ENCODE assay signal across 36 cellular contexts in the genomic region with DNA sequence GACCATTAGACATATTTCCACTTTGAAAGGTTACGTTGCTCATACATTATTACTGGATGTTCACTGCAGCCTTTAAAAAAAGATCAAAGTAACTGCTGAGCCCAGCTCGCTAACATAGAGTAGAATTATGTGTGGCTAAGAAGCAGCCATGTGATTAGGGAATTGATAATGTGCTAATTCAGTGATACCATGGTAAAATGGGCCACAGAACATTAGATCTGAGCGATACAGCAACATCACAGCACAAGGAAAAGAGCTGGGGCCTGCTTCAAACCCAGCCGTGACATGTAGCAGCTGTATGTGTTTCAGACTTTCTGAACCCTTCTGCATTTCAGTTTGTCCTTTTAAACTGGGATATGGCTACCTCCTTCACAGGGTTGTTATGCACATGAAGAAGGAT.
"Had no signal": no experiment of that assay in that cellular context is flagged by ENCODE, and none has a peak within 500 bp of the region (broad histone marks: within the 10 kb centered on the region; RNA-seq: fewer than 3 reads in every experiment).

No MANE protein-coding gene starts in this region.

- H3K36me3 Mint-ChIP-seq: activated CD8-positive, alpha-beta memory T cell treated with anti-CD3 and anti-CD28 coated beads, Interleukin-2, amount 10 ng/mL, durations not matched to agents 7 days and 5 days; activated naive CD4-positive, alpha-beta T cell treated with anti-CD3 and anti-CD28 coated beads, Interleukin-2, amount 50 U/mL, for 24 hours; activated naive CD8-positive, alpha-beta T cell treated with anti-CD3 and anti-CD28 coated beads, Interleukin-2, amount 10 ng/mL, durations not matched to agents 7 days and 5 days had no signal

- DNase-seq: activated B cell treated with CpG ODN at 0.5 μM for 24 hours; activated CD4-positive, alpha-beta memory T cell treated with anti-CD3 and anti-CD28 coated beads, Interleukin-2, amount 10 ng/mL, durations not matched to agents 7 days and 5 days; activated CD4-positive, alpha-beta T cell treated with anti-CD3 and anti-CD28 coated beads for 4 hours; activated CD4-positive, alpha-beta T cell treated with anti-CD3 and anti-CD28 coated beads, Interleukin-2, amount 50 U/mL, for 1 hour; activated CD4-positive, CD25-positive, alpha-beta regulatory T cell treated with anti-CD3 and anti-CD28 coated beads, Interleukin-2, amount 50 U/mL, for 72 hours; activated CD8-positive, alpha-beta memory T cell treated with anti-CD3 and anti-CD28 coated beads for 24 hours; activated CD8-positive, alpha-beta memory T cell treated with anti-CD3 and anti-CD28 coated beads, Interleukin-2, amount 10 ng/mL, durations not matched to agents 7 days and 5 days; activated CD8-positive, alpha-beta memory T cell treated with anti-CD3 and anti-CD28 coated beads, Interleukin-2, amount 50 U/mL, for 48 hours; activated gamma-delta T cell; activated naive CD4-positive, alpha-beta T cell treated with Interleukin-2 at 50 U/mL for 16 hours; activated naive CD8-positive, alpha-beta T cell treated with anti-CD3 and anti-CD28 coated beads, Interleukin-2, amount 10 ng/mL, durations not matched to agents 7 days and 5 days; activated T-cell treated with anti-CD3 and anti-CD28 coated beads, Interleukin-2, amount 50 U/mL, for 72 hours; amygdala; MG63; NCI-H1048; NCI-H1436 treated with DMSO at 0.1 percent for 48 hours; NCI-H1694 treated with DMSO at 0.1 percent for 48 hours; NCI-H2029; NCI-H345; NCI-H524 treated with DMSO at 0.1 percent for 48 hours; NK-92 treated with Interleukin-12 subunit alpha and Interleukin-12 subunit beta, amount 100 ng/mL, for 24 hours; PC-3; Peyer's patch; RPMI8226; SHP77 treated with DMSO at 0.1 percent for 48 hours; SW 1271; T-helper 1 cell; T-helper 2 cell; T-helper 9 cell had no signal

- H3K4me1 Mint-ChIP-seq: activated B cell treated with CpG ODN at 0.5 μM for 24 hours; activated CD4-positive, alpha-beta memory T cell treated with anti-CD3 and anti-CD28 coated beads, Interleukin-2, amount 10 ng/mL, durations not matched to agents 7 days and 5 days; activated CD8-positive, alpha-beta memory T cell treated with anti-CD3 and anti-CD28 coated beads, Interleukin-2, amount 10 ng/mL, durations not matched to agents 7 days and 5 days; activated naive CD4-positive, alpha-beta T cell treated with anti-CD3 and anti-CD28 coated beads, Interleukin-2, amount 50 U/mL, for 24 hours; activated naive CD8-positive, alpha-beta T cell treated with anti-CD3 and anti-CD28 coated beads, Interleukin-2, amount 10 ng/mL, durations not matched to agents 7 days and 5 days; activated T-helper 17 cell treated with anti-CD3 and anti-CD28 coated beads, Interleukin-2, amount 50 U/mL, for 72 hours had no signal

- H3K27me3 ChIP-seq: ascending aorta, breast epithelium, MG63, Peyer's patch, SJSA1 had no signal

- H3K36me3 ChIP-seq: ascending aorta, breast epithelium, MG63, Peyer's patch, SJSA1 had no signal

- H3K4me3 Mint-ChIP-seq: activated B cell treated with CpG ODN at 0.5 μM for 24 hours; activated CD4-positive, alpha-beta memory T cell treated with anti-CD3 and anti-CD28 coated beads, Interleukin-2, amount 10 ng/mL, durations not matched to agents 7 days and 5 days; activated CD8-positive, alpha-beta memory T cell treated with anti-CD3 and anti-CD28 coated beads, Interleukin-2, amount 10 ng/mL, durations not matched to agents 7 days and 5 days; activated naive CD4-positive, alpha-beta T cell treated with anti-CD3 and anti-CD28 coated beads, Interleukin-2, amount 50 U/mL, for 24 hours; activated naive CD8-positive, alpha-beta T cell treated with anti-CD3 and anti-CD28 coated beads, Interleukin-2, amount 10 ng/mL, durations not matched to agents 7 days and 5 days; activated T-cell treated with anti-CD3 and anti-CD28 coated beads, Interleukin-2, amount 50 U/mL, for 72 hours; activated T-helper 17 cell treated with anti-CD3 and anti-CD28 coated beads, Interleukin-2, amount 50 U/mL, for 72 hours had no signal

- H3K9me3 Mint-ChIP-seq: activated B cell treated with CpG ODN at 0.5 μM for 24 hours; activated CD4-positive, alpha-beta memory T cell treated with anti-CD3 and anti-CD28 coated beads, Interleukin-2, amount 10 ng/mL, durations not matched to agents 7 days and 5 days; activated naive CD4-positive, alpha-beta T cell treated with anti-CD3 and anti-CD28 coated beads, Interleukin-2, amount 50 U/mL, for 24 hours; activated naive CD8-positive, alpha-beta T cell treated with anti-CD3 and anti-CD28 coated beads, Interleukin-2, amount 10 ng/mL, durations not matched to agents 7 days and 5 days; activated T-cell treated with anti-CD3 and anti-CD28 coated beads, Interleukin-2, amount 50 U/mL, for 72 hours; activated T-helper 17 cell treated with anti-CD3 and anti-CD28 coated beads, Interleukin-2, amount 50 U/mL, for 72 hours had no signal

- H3K27ac ChIP-seq: ascending aorta, breast epithelium, Peyer's patch, SJSA1, VCaP had no signal

- H3K27ac Mint-ChIP-seq: activated B cell treated with CpG ODN at 0.5 μM for 24 hours; activated CD4-positive, alpha-beta memory T cell treated with anti-CD3 and anti-CD28 coated beads, Interleukin-2, amount 10 ng/mL, durations not matched to agents 7 days and 5 days; activated CD8-positive, alpha-beta memory T cell treated with anti-CD3 and anti-CD28 coated beads, Interleukin-2, amount 10 ng/mL, durations not matched to agents 7 days and 5 days; activated naive CD4-positive, alpha-beta T cell treated with anti-CD3 and anti-CD28 coated beads, Interleukin-2, amount 50 U/mL, for 24 hours; activated naive CD8-positive, alpha-beta T cell treated with anti-CD3 and anti-CD28 coated beads, Interleukin-2, amount 10 ng/mL, durations not matched to agents 7 days and 5 days; activated T-cell treated with anti-CD3 and anti-CD28 coated beads, Interleukin-2, amount 50 U/mL, for 72 hours; activated T-helper 17 cell treated with anti-CD3 and anti-CD28 coated beads, Interleukin-2, amount 50 U/mL, for 72 hours had no signal

- H3K4me3 ChIP-seq: ascending aorta, breast epithelium, K562, MG63, Peyer's patch, SJSA1 had no signal

- H3K27me3 Mint-ChIP-seq: activated B cell treated with CpG ODN at 0.5 μM for 24 hours; activated CD4-positive, alpha-beta memory T cell treated with anti-CD3 and anti-CD28 coated beads, Interleukin-2, amount 10 ng/mL, durations not matched to agents 7 days and 5 days; activated CD8-positive, alpha-beta memory T cell treated with anti-CD3 and anti-CD28 coated beads, Interleukin-2, amount 10 ng/mL, durations not matched to agents 7 days and 5 days; activated naive CD4-positive, alpha-beta T cell treated with anti-CD3 and anti-CD28 coated beads, Interleukin-2, amount 50 U/mL, for 24 hours; activated T-helper 17 cell treated with anti-CD3 and anti-CD28 coated beads, Interleukin-2, amount 50 U/mL, for 72 hours had no signal

- H3K4me1 ChIP-seq: ascending aorta, breast epithelium, Peyer's patch had no signal

- H3K9me3 ChIP-seq: ascending aorta, breast epithelium, MG63, Peyer's patch, SJSA1 had no signal
